8 cellular contexts compared by ENCODE assay signal in genomic region chr7:65307651-65308299, GRCh38.
DNase-seq lines count a peak whose midpoint lies in the region; ATAC-seq and TF ChIP-seq lines count a peak whose summit lies in the region.

No MANE protein-coding gene starts in this region.

- H3K27me3 ChIP-seq in SJCRH30 (no peaks in the 10 kb centered on the region), adrenal gland (no peaks in the 10 kb centered on the region)

- H3K27ac ChIP-seq in SJCRH30 (no peak overlapping the region), adrenal gland (no peak overlapping the region)

- intact Hi-C loops in adrenal gland (cut with DNase I), result loop anchor here (5.0 kb wide), 3 partner anchors 85 to 355 kb away; no protein-coding TSS in a partner anchor
- intact Hi-C loops in left ventricle myocardium superior (cut with micrococcal nuclease), result loop anchor here (5.0 kb wide), 1 partner anchor 355 kb away; no protein-coding TSS in a partner anchor
- intact Hi-C loops in sciatic nerve (cut with DNase I), result loop anchor here (5.0 kb wide), 1 partner anchor 355 kb away; no protein-coding TSS in a partner anchor

- peak; percentile 69 to 87 (median 79) for TF ChIP-seq CTCF in adrenal gland (IDR thresholded peaks at IDR 0.05)

- 0 out of 2 replicates have a peak, but pooled peaks cover 3% of the 10 kb centered on the region for H3K36me3 ChIP-seq in SJCRH30
- no peaks in the 10 kb centered on the region for H3K36me3 ChIP-seq in adrenal gland (replicated peaks in 1 of 2)

- H3K4me1 ChIP-seq in SJCRH30 (no peaks in the 10 kb centered on the region), adrenal gland (replicated peaks in 1 of 2) (no peaks in the 10 kb centered on the region)

- H3K4me3 ChIP-seq in SJCRH30 (no peak overlapping the region), adrenal gland (no peak overlapping the region)

- TF ChIP-seq POLR2A in adrenal gland (IDR thresholded peaks at IDR 0.05), result no peak

- H3K9me3 ChIP-seq in SJCRH30 (replicated peaks) (no peaks in the 10 kb centered on the region), adrenal gland (replicated peaks in 1 of 3) (no peaks in the 10 kb centered on the region)

- WGBS in adrenal gland, 4 donors, result 41 to 59% (median 42%) methylated on average over 5 to 8 of the region's 8 CpGs

- ATAC-seq in GM21528 (IDR thresholded peaks at IDR 0.05; ENCODE audit: low FRiP score, unreplicated experiment), result peak; percentile 82
- ATAC-seq in left ventricle myocardium superior, result peak; percentile 62
- ATAC-seq in sciatic nerve, result peak; percentile 86
- no peak for ATAC-seq in HG02938 (IDR thresholded peaks at IDR 0.05; ENCODE audit: unreplicated experiment)

- peak; percentile 76 for DNase-seq in DMS79 treated with DMSO at 0.1 percent for 48 hours (lab: John Stamatoyannopoulos, UW)
- DNase-seq in LoVo (ENCODE audit: low spot score), result peak; percentile 65
- DNase-seq in SJCRH30, result peak; percentile 64 to 84
- peak; percentile 45 to 70 (median 49) for DNase-seq in adrenal gland
- no peak for DNase-seq in left ventricle myocardium superior
- DNase-seq in sciatic nerve (ENCODE audit: low spot score), result peak; percentile 69
